Comparison of ENCODE assay signal across 12 cellular contexts in genomic region chr2:109497911-109498870, GRCh38.
DNase-seq lines count a peak whose midpoint lies in the region; ATAC-seq and TF ChIP-seq lines count a peak whose summit lies in the region.
"Had no signal": no experiment of that assay in that cellular context is flagged by ENCODE, and none has a peak within 500 bp of the region (broad histone marks: within the 10 kb centered on the region; RNA-seq: fewer than 3 reads in every experiment).

No MANE protein-coding gene starts in this region.

- no peaks in the 10 kb centered on the region for H3K9me2 ChIP-seq in Karpas-422 (replicated peaks; ENCODE audit: insufficient read depth, low read length)

- H3K4me2 ChIP-seq in Karpas-422 (ENCODE audit: low read depth, low read length, poor library complexity, severe bottlenecking) = no peak overlapping the region
- H3K4me2 ChIP-seq: smooth muscle cell had no signal

- peak overlapping the region in 21 of 59 donors; percentile 2 to 48 (median 26) for H3K27ac ChIP-seq in dorsolateral prefrontal cortex
- H3K27ac ChIP-seq in gastrocnemius medialis = peak overlapping the region; percentile 46 to 83 (median 70)
- no peak overlapping the region for H3K27ac ChIP-seq in Karpas-422 (ENCODE audit: low read length)
- H3K27ac ChIP-seq: coronary artery had no signal

- H3K4me1 ChIP-seq in gastrocnemius medialis (peaks cover 33 to 35% of the 10 kb centered on the region in 2 donors), Karpas-422 (ENCODE audit: low read length) (no peaks in the 10 kb centered on the region)

- in situ Hi-C loops in gastrocnemius medialis (cut with MboI; ENCODE audit: low sequenced_read_pairs in 4 of 4) = no loop called here

- H2AFZ ChIP-seq in Karpas-422 (ENCODE audit: low read length) = no peak overlapping the region

- no peak for TF ChIP-seq POLR2A in gastrocnemius medialis (IDR thresholded peaks at IDR 0.05)

- H3K36me3 ChIP-seq in gastrocnemius medialis (peaks cover 0 to 3% of the 10 kb centered on the region in 2 donors), Karpas-422 (ENCODE audit: insufficient read depth, low read length) (no peaks in the 10 kb centered on the region)

- ATAC-seq in gastrocnemius medialis = peak; percentile 5 to 13
- no peak for ATAC-seq in HG03342 (IDR thresholded peaks at IDR 0.05; ENCODE audit: unreplicated experiment)
- ATAC-seq in GM19467 (IDR thresholded peaks at IDR 0.05; ENCODE audit: unreplicated experiment) = no peak

- intact Hi-C loops in dorsolateral prefrontal cortex (cut with DNase I) = no loop called here
- intact Hi-C loops in gastrocnemius medialis (cut with DNase I; ENCODE audit: low total_unique reads) = loop anchor here (5.0 kb wide), 1 partner anchor 46 kb away; no protein-coding TSS in a partner anchor

- TF ChIP-seq CTCF in dorsolateral prefrontal cortex (IDR thresholded peaks at IDR 0.05 in 54 of 56, conservative IDR thresholded peaks at IDR 0.05 in 2 of 56; ENCODE audit: low read depth in 1 of 56, partially characterized antibody in 56 of 56) = no peak
- no peak for TF ChIP-seq CTCF in gastrocnemius medialis (IDR thresholded peaks at IDR 0.05 in 4 of 5, conservative IDR thresholded peaks at IDR 0.05 in 1 of 5)

- no peaks in the 10 kb centered on the region for H3K27me3 ChIP-seq in dorsolateral prefrontal cortex
- no peaks in the 10 kb centered on the region for H3K27me3 ChIP-seq in gastrocnemius medialis
- no peaks in the 10 kb centered on the region for H3K27me3 ChIP-seq in Karpas-422 (ENCODE audit: low read length)

- H3K79me2 ChIP-seq in Karpas-422 (ENCODE audit: low read length) = no peaks in the 10 kb centered on the region

- DNase-seq in DMS79 treated with DMSO at 0.1 percent for 48 hours (lab: John Stamatoyannopoulos, UW) (peak; percentile 39), NCI-H345 (lab: John Stamatoyannopoulos, UW) (peak; percentile 23), dorsolateral prefrontal cortex (peak in 6 of 10 donors; percentile 32 to 81 (median 58)), gastrocnemius medialis (no peak), Karpas-422 (no peak)
- DNase-seq: activated B cell treated with CpG ODN at 0.5 μM for 24 hours; activated naive CD8-positive, alpha-beta T cell treated with anti-CD3 and anti-CD28 coated beads for 36 hours; NCI-H187 had no signal

- no peak overlapping the region for H3K9ac ChIP-seq in Karpas-422 (ENCODE audit: low read length)

- no peaks in the 10 kb centered on the region for H4K20me1 ChIP-seq in Karpas-422 (ENCODE audit: insufficient read depth, low read depth, low read length)

- H3K4me3 ChIP-seq in dorsolateral prefrontal cortex (peak overlapping the region in 1 of 59 donors; percentile 2), gastrocnemius medialis (no peak overlapping the region), Karpas-422 (ENCODE audit: low read length) (no peak overlapping the region)
- H3K4me3 ChIP-seq: coronary artery, smooth muscle cell had no signal

- H3K9me3 ChIP-seq in gastrocnemius medialis = no peaks in the 10 kb centered on the region
- no peaks in the 10 kb centered on the region for H3K9me3 ChIP-seq in Karpas-422 (ENCODE audit: low read length)

Comparison
In these comparisons a context has a peak if more than half of its experiments do, and no peak if none do; other contexts are left out.
1. DNase-seq: peak in DMS79 treated with DMSO at 0.1 percent for 48 hours (single experiment), NCI-H345 (single experiment) and dorsolateral prefrontal cortex (6 of 10); none in gastrocnemius medialis (0 of 2) and Karpas-422 (single experiment).
2. ATAC-seq: peak in gastrocnemius medialis (2 of 2); none in HG03342 (single experiment) and GM19467 (single experiment).